In the genomic region with DNA sequence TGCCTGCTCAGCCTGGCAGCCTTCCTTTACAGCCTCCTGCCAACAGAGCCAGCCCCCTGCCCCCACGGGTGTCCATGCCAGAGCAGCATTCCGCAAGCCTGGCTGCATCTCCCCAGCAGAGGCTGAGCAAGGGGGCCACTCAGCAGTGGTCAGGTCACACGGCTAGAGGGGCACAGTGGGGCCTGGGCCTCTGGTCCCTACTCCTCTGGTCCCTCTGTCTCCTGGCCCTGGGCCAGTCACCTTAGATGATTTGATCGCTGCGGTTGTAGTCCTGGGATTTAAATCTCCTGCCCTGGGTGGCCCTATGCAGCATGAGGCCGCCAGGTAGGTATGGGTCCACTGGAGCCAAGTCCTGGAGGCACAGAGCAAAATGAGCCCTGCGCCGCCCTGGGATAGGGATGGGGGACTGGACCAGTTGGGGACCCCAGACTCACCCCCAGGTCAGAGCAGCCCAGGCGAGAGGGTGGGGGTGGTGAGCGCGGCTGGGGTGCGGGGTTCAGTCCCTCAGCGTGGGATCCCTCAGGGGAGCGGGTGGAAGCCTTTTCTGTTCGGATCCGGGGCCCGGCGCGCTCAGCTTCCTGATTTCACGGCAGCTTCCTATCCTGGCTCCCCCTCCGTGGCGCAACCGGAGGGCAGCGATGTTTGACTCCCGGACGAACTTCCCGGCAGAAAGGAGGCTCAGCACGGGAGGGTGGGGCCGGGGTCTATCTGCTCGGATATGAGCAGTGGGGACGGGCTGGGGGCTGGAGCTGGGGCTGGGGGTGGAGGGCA, we compare ENCODE assay signal across 8 cellular contexts. TPM values are rescaled to one million over a fixed set of nuclear protein-coding genes. Genes with fewer than 3 reads are reported as not detected.
A peak's percentile ranks its signal among the peaks of the same experiment; 100 is the strongest.
DNase-seq lines count a peak whose midpoint lies in the region; ATAC-seq and TF ChIP-seq lines count a peak whose summit lies in the region.

A gene (plus strand): TSS at position 138 of the 771 bp plus-strand sequence. CDS start 4,659 bp downstream, outside the sequence.

- ATAC-seq in activated CD8-positive, alpha-beta T cell treated with anti-CD3 and anti-CD28 coated beads, Interleukin-2, amount 10 ng/mL, durations not matched to agents 7 days and 5 days, result peak; percentile 3
- peak; percentile 14 to 40 for ATAC-seq in naive thymus-derived CD8-positive, alpha-beta T cell
- no peak for ATAC-seq in GM18868 (IDR thresholded peaks at IDR 0.05; ENCODE audit: unreplicated experiment)

- H3K9me3 Mint-ChIP-seq in CD14-positive monocyte (no peaks in the 10 kb centered on the region), HFFc6 (no peaks in the 10 kb centered on the region)
- no peaks in the 10 kb centered on the region for H3K9me3 Mint-ChIP-seq in activated CD8-positive, alpha-beta T cell treated with anti-CD3 and anti-CD28 coated beads, Interleukin-2, amount 10 ng/mL, durations not matched to agents 7 days and 5 days (ENCODE audit: insufficient read depth)
- no peaks in the 10 kb centered on the region for H3K9me3 Mint-ChIP-seq in naive thymus-derived CD8-positive, alpha-beta T cell

- DNase-seq in CD14-positive monocyte (ENCODE audit: low spot score) (no peak), HFFc6 (no peak), foreskin fibroblast (peak in 1 of 2 donors; percentile 74), dedifferentiated amniotic fluid mesenchymal stem cell (ENCODE audit: extremely low spot score) (no peak)
- no peak for DNase-seq in activated CD8-positive, alpha-beta T cell treated with anti-CD3 and anti-CD28 coated beads, Interleukin-2, amount 10 ng/mL, durations not matched to agents 7 days and 5 days
- peak in 1 of 10 donors; percentile 24 for DNase-seq in naive thymus-derived CD8-positive, alpha-beta T cell
- no peak for DNase-seq in stimulated activated CD8-positive, alpha-beta memory T cell treated with anti-CD3 and anti-CD28 coated beads, Interleukin-4, amount 100 ng/mL, for 48 hours

- intact Hi-C loops in CD14-positive monocyte (cut with micrococcal nuclease), result loop anchor here in 1 of 2 donors (10.0 kb wide), 1 partner anchor 69 kb away; a partner anchor contains a TSS

- H3K4me3 Mint-ChIP-seq in CD14-positive monocyte (peak within 1 kb of the TSS; percentile 93 to 96), HFFc6 (peak within 1 kb of the TSS; percentile 94)
- peak within 1 kb of the TSS; percentile 77 for H3K4me3 Mint-ChIP-seq in activated CD8-positive, alpha-beta T cell treated with anti-CD3 and anti-CD28 coated beads, Interleukin-2, amount 10 ng/mL, durations not matched to agents 7 days and 5 days
- H3K4me3 Mint-ChIP-seq in naive thymus-derived CD8-positive, alpha-beta T cell, result peak within 1 kb of the TSS; percentile 77 to 90 (median 82)

- H3K27me3 Mint-ChIP-seq in CD14-positive monocyte (ENCODE audit: low read depth in 3 of 3) (peaks cover 0 to 1% (median 0%) of the 10 kb centered on the region in 3 donors), HFFc6 (ENCODE audit: insufficient read depth) (peaks cover 2% of the 10 kb centered on the region; the same call in 1 of the 2 replicates)
- peaks cover 2% of the 10 kb centered on the region for H3K27me3 Mint-ChIP-seq in activated CD8-positive, alpha-beta T cell treated with anti-CD3 and anti-CD28 coated beads, Interleukin-2, amount 10 ng/mL, durations not matched to agents 7 days and 5 days (ENCODE audit: low read depth)
- no peaks in the 10 kb centered on the region for H3K27me3 Mint-ChIP-seq in naive thymus-derived CD8-positive, alpha-beta T cell

- H3K4me3 ChIP-seq in foreskin fibroblast (ENCODE audit: low read depth in 1 of 2, low read length in 2 of 2), result peak within 1 kb of the TSS; percentile 85 to 89

- H3K36me3 Mint-ChIP-seq in CD14-positive monocyte, result peaks cover 16 to 33% of the 10 kb centered on the region in 2 donors
- H3K36me3 Mint-ChIP-seq in HFFc6 (ENCODE audit: low read depth), result peaks cover 15% of the 10 kb centered on the region; the same call in 1 of the 2 replicates
- peaks cover 4% of the 10 kb centered on the region for H3K36me3 Mint-ChIP-seq in activated CD8-positive, alpha-beta T cell treated with anti-CD3 and anti-CD28 coated beads, Interleukin-2, amount 10 ng/mL, durations not matched to agents 7 days and 5 days (ENCODE audit: low read depth)
- peaks cover 0 to 7% (median 0%) of the 10 kb centered on the region in 3 donors for H3K36me3 Mint-ChIP-seq in naive thymus-derived CD8-positive, alpha-beta T cell

- no peak for TF ChIP-seq CTCF in CD14-positive monocyte (IDR thresholded peaks at IDR 0.05)
- TF ChIP-seq CTCF in HFFc6 (IDR thresholded peaks at IDR 0.05), result no peak
- TF ChIP-seq CTCF in foreskin fibroblast (IDR thresholded peaks at IDR 0.05; ENCODE audit: low read depth, low read length), result no peak

- CTCF ChIA-PET in activated CD8-positive, alpha-beta T cell treated with anti-CD3 and anti-CD28 coated beads, Interleukin-2, amount 10 ng/mL, durations not matched to agents 7 days and 5 days (lab: Charles Lee), result interaction anchor here (1.3 to 2.5 kb wide), 2 partner anchors 71 to 91 kb away, joined by 3 to 11 read pairs; no protein-coding TSS in a partner anchor

- H3K27ac Mint-ChIP-seq in CD14-positive monocyte (peak within 1 kb of the TSS; percentile 89 to 96 (median 94)), HFFc6 (peak within 1 kb of the TSS; percentile 86)
- peak within 1 kb of the TSS; percentile 68 for H3K27ac Mint-ChIP-seq in activated CD8-positive, alpha-beta T cell treated with anti-CD3 and anti-CD28 coated beads, Interleukin-2, amount 10 ng/mL, durations not matched to agents 7 days and 5 days
- peak within 1 kb of the TSS in 6 of 10 donors; percentile 37 to 89 (median 63) for H3K27ac Mint-ChIP-seq in naive thymus-derived CD8-positive, alpha-beta T cell

- H3K4me1 Mint-ChIP-seq in CD14-positive monocyte, result peaks cover 62% of the 10 kb centered on the region
- H3K4me1 Mint-ChIP-seq in HFFc6 (ENCODE audit: low read depth), result peaks cover 65% of the 10 kb centered on the region
- H3K4me1 Mint-ChIP-seq in activated CD8-positive, alpha-beta T cell treated with anti-CD3 and anti-CD28 coated beads, Interleukin-2, amount 10 ng/mL, durations not matched to agents 7 days and 5 days (ENCODE audit: low read depth), result peaks cover 22% of the 10 kb centered on the region
- H3K4me1 Mint-ChIP-seq in naive thymus-derived CD8-positive, alpha-beta T cell, result peaks cover 7 to 27% (median 12%) of the 10 kb centered on the region in 4 donors

- POLR2A ChIA-PET in activated CD8-positive, alpha-beta T cell treated with anti-CD3 and anti-CD28 coated beads, Interleukin-2, amount 10 ng/mL, durations not matched to agents 7 days and 5 days (lab: Charles Lee), result interaction anchor here (0.6 kb wide), 1 partner anchor 11 kb away, joined by 3 read pairs; no protein-coding TSS in a partner anchor
- POLR2A ChIA-PET in naive thymus-derived CD8-positive, alpha-beta T cell (lab: Charles Lee), result interaction anchor here (1.0 kb wide), 1 partner anchor 10 kb away, joined by 4 read pairs; no protein-coding TSS in a partner anchor

RNA-seq across cellular contexts. Expression of the gene that starts here (rescaled TPM):
- polyA plus RNA-seq in CD14-positive monocyte, result under 1 TPM; 0.35 to 0.41 TPM
- total RNA-seq in HFFc6 (2021; fragmentation: NEBNext Ultra II Directional; extraction: Animal tissue kit (Norgen Biotek cat#: 25700)), result 10 to 100 TPM; 26.3 to 35.7 (median 29.3) TPM
- total RNA-seq in activated CD8-positive, alpha-beta T cell treated with anti-CD3 and anti-CD28 coated beads, Interleukin-2, amount 10 ng/mL, durations not matched to agents 7 days and 5 days, result under 1 TPM; 0.18 to 0.34 TPM
- total RNA-seq in naive thymus-derived CD8-positive, alpha-beta T cell, result under 1 TPM; 0.23 to 0.41 TPM
- not detected for polyA plus RNA-seq in naive thymus-derived CD8-positive, alpha-beta T cell

Comparison
In these comparisons a context has a peak if more than half of its experiments do, and no peak if none do; other contexts are left out.
1. RNA of the gene that starts here (total RNA-seq): 26.3 to 35.7 TPM in HFFc6; 0.23 to 0.41 TPM in naive thymus-derived CD8-positive, alpha-beta T cell and 0.18 to 0.34 TPM in activated CD8-positive, alpha-beta T cell treated with anti-CD3 and anti-CD28 coated beads, Interleukin-2, amount 10 ng/mL, durations not matched to agents 7 days and 5 days; every median in the first group is over 10 times any median in the second.
2. Peak in ATAC-seq in activated CD8-positive, alpha-beta T cell treated with anti-CD3 and anti-CD28 coated beads, Interleukin-2, amount 10 ng/mL, durations not matched to agents 7 days and 5 days; RNA of the gene not detected or under 1 TPM.
3. Peak in ATAC-seq in naive thymus-derived CD8-positive, alpha-beta T cell; RNA of the gene not detected or under 1 TPM.
4. Peak in every context shown above with its lines, with median percentiles within 50 percentile points of each other: H3K27ac Mint-ChIP-seq and H3K4me3 Mint-ChIP-seq.